Comparison of ENCODE assay signal across 18 cellular contexts in the genomic region with DNA sequence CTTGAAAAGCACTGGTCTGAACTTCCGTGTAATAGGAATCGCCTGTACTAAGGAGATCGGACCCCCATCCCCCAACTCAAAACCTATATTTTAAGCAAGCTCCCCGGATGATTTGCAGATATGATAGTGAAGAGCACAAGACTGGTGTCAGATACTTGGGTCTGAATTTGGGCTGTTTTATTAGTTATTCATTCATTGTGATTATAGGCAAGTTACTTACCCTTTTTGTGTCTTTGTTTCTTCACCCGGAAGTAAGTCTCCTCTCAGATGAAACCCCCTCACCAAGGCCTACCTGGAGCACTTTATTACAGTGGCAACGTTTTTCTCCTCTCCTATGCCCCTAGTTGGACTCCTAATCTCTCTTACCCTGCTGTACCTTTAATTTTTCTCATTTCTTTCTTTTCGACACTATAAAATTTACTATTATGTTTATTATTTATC. TPM values are rescaled to one million over a fixed set of nuclear protein-coding genes. Genes with fewer than 3 reads are reported as not detected.
DNase-seq lines count a peak whose midpoint lies in the region; ATAC-seq and TF ChIP-seq lines count a peak whose summit lies in the region.
"Had no signal": no experiment of that assay in that cellular context is flagged by ENCODE, and none has a peak within 500 bp of the region (broad histone marks: within the 10 kb centered on the region; RNA-seq: fewer than 3 reads in every experiment).

No MANE protein-coding gene starts in this region.

- no peak overlapping the region for H4K91ac ChIP-seq in H9 (ENCODE audit: insufficient read length, low read depth, low read length)

- H3K79me2 ChIP-seq in H9 (ENCODE audit: insufficient read depth, low read length): no peaks in the 10 kb centered on the region
- H3K79me2 ChIP-seq: hepatocyte had no signal

- H3K18ac ChIP-seq in H9 (ENCODE audit: insufficient read length, low read depth, low read length): peak overlapping the region; percentile 3

- CTCF ChIA-PET in activated CD4-positive, alpha-beta T cell treated with anti-CD3 and anti-CD28 coated beads for 36 hours (lab: Charles Lee): interaction anchor here (0.9 to 1.0 kb wide), 2 partner anchors 15 to 29 kb away, joined by 3 read pairs; no protein-coding TSS in a partner anchor
- CTCF ChIA-PET in activated CD8-positive, alpha-beta T cell treated with anti-CD3 and anti-CD28 coated beads for 36 hours (lab: Charles Lee): no interaction called here

- H2BK5ac ChIP-seq in H9 (ENCODE audit: insufficient read length, low read length): no peak overlapping the region

- H3K14ac ChIP-seq in H9 (ENCODE audit: insufficient read depth, low read length): no peak overlapping the region

- H3K9me3 ChIP-seq in H9 (ENCODE audit: control insufficient read depth, low read depth, low read length): no peaks in the 10 kb centered on the region
- H3K9me3 ChIP-seq: left ventricle myocardium inferior, SJSA1, tibial nerve had no signal

- no peaks in the 10 kb centered on the region; the same call in 1 of the 2 replicates for H3K4me1 ChIP-seq in H9 (ENCODE audit: insufficient read depth, low read length)
- H3K4me1 ChIP-seq: left ventricle myocardium inferior, SJSA1, tibial nerve had no signal

- H3K4me2 ChIP-seq in H9 (ENCODE audit: insufficient read depth, insufficient read length, low read length): no peak overlapping the region
- H3K4me2 ChIP-seq: hepatocyte had no signal

- H3K36me3 Mint-ChIP-seq in activated CD4-positive, alpha-beta T cell treated with anti-CD3 and anti-CD28 coated beads for 36 hours (ENCODE audit: low read depth): peaks cover 9% of the 10 kb centered on the region
- no peaks in the 10 kb centered on the region for H3K36me3 Mint-ChIP-seq in H9 (ENCODE audit: insufficient read depth in 1 of 3, low read depth in 3 of 3)
- H3K36me3 Mint-ChIP-seq in activated CD8-positive, alpha-beta T cell treated with anti-CD3 and anti-CD28 coated beads for 36 hours (ENCODE audit: low read depth): peaks cover 3% of the 10 kb centered on the region
- H3K36me3 Mint-ChIP-seq in natural killer cell treated with Interleukin-12 subunit alpha and Interleukin-12 subunit beta and Interleukin-15 and Interleukin-18, amount 100 ng/mL, for 72 hours: no peaks in the 10 kb centered on the region

- peaks cover 2% of the 10 kb centered on the region for H3K9me3 Mint-ChIP-seq in activated CD4-positive, alpha-beta T cell treated with anti-CD3 and anti-CD28 coated beads for 36 hours (ENCODE audit: low read depth)
- H3K9me3 Mint-ChIP-seq in H9: no peaks in the 10 kb centered on the region
- peaks cover 5% of the 10 kb centered on the region for H3K9me3 Mint-ChIP-seq in activated CD8-positive, alpha-beta T cell treated with anti-CD3 and anti-CD28 coated beads for 36 hours
- no peaks in the 10 kb centered on the region for H3K9me3 Mint-ChIP-seq in natural killer cell treated with Interleukin-12 subunit alpha and Interleukin-12 subunit beta and Interleukin-15 and Interleukin-18, amount 100 ng/mL, for 72 hours

- no peak overlapping the region for H3K9ac ChIP-seq in H9 (ENCODE audit: extremely low read depth, insufficient read length, low read length)

- no peak overlapping the region for H3K56ac ChIP-seq in H9 (ENCODE audit: insufficient read length, low read depth, low read length)

- no peak overlapping the region for H2BK15ac ChIP-seq in H9 (ENCODE audit: low read depth, low read length)

- H3K23ac ChIP-seq in H9 (ENCODE audit: insufficient read length, low read depth, low read length): no peak overlapping the region

- no peak overlapping the region for H2AK5ac ChIP-seq in H9 (ENCODE audit: insufficient read length, low read length)

- ATAC-seq in activated CD4-positive, alpha-beta T cell treated with anti-CD3 and anti-CD28 coated beads for 36 hours: no peak
- ATAC-seq in activated CD8-positive, alpha-beta T cell treated with anti-CD3 and anti-CD28 coated beads for 36 hours: no peak
- no peak for ATAC-seq in natural killer cell treated with Interleukin-12 subunit alpha and Interleukin-12 subunit beta and Interleukin-15 and Interleukin-18, amount 100 ng/mL, for 72 hours

- WGBS in H9 (ENCODE audit: extremely low coverage, insufficient read length, low lambda C conversion rate): 100% methylated on average over 1 of the region's 7 CpGs

- POLR2A ChIA-PET in activated CD4-positive, alpha-beta T cell treated with anti-CD3 and anti-CD28 coated beads for 36 hours (lab: Charles Lee): interaction anchor here (0.6 kb wide), 1 partner anchor 774 kb away, joined by 3 read pairs; no protein-coding TSS in a partner anchor
- POLR2A ChIA-PET in activated CD8-positive, alpha-beta T cell treated with anti-CD3 and anti-CD28 coated beads for 36 hours (lab: Charles Lee): no interaction called here

- H3K27ac ChIP-seq in H9 (ENCODE audit: insufficient read length, low read depth, low read length): no peak overlapping the region
- H3K27ac ChIP-seq: epithelial cell of prostate, hepatocyte, left ventricle myocardium inferior, SJSA1, skin epidermis had no signal

- no peaks in the 10 kb centered on the region for H3K27me3 ChIP-seq in H9 (ENCODE audit: insufficient read depth, low read length)
- H3K27me3 ChIP-seq: hepatocyte, tibial nerve had no signal

- H3K27ac Mint-ChIP-seq in activated CD4-positive, alpha-beta T cell treated with anti-CD3 and anti-CD28 coated beads for 36 hours: peak overlapping the region; percentile 77
- H3K27ac Mint-ChIP-seq in H9: peak overlapping the region in 1 of 3 experiments; percentile 11; a peak in 1 of 7 replicates
- peak overlapping the region; percentile 58 for H3K27ac Mint-ChIP-seq in activated CD8-positive, alpha-beta T cell treated with anti-CD3 and anti-CD28 coated beads for 36 hours
- H3K27ac Mint-ChIP-seq in natural killer cell treated with Interleukin-12 subunit alpha and Interleukin-12 subunit beta and Interleukin-15 and Interleukin-18, amount 100 ng/mL, for 72 hours: peak overlapping the region; percentile 43 to 65

- TF ChIP-seq CTCF in H9 (conservative IDR thresholded peaks at IDR 0.05): no peak
- TF ChIP-seq CTCF in activated CD8-positive, alpha-beta T cell treated with anti-CD3 and anti-CD28 coated beads for 36 hours (IDR thresholded peaks at IDR 0.05): no peak
- no peak for TF ChIP-seq CTCF in GM10266 (IDR thresholded peaks at IDR 0.05; ENCODE audit: control insufficient read depth, insufficient read depth, low read depth, missing control alignments)

- H3K4ac ChIP-seq in H9 (ENCODE audit: low read depth, low read length): no peak overlapping the region

- peaks cover 46% of the 10 kb centered on the region for H3K4me1 Mint-ChIP-seq in activated CD4-positive, alpha-beta T cell treated with anti-CD3 and anti-CD28 coated beads for 36 hours
- H3K4me1 Mint-ChIP-seq in H9: peaks cover 10 to 12% of the 10 kb centered on the region in 2 experiments
- peaks cover 32% of the 10 kb centered on the region for H3K4me1 Mint-ChIP-seq in activated CD8-positive, alpha-beta T cell treated with anti-CD3 and anti-CD28 coated beads for 36 hours (ENCODE audit: low read depth)
- peaks cover 11 to 27% of the 10 kb centered on the region in 2 donors for H3K4me1 Mint-ChIP-seq in natural killer cell treated with Interleukin-12 subunit alpha and Interleukin-12 subunit beta and Interleukin-15 and Interleukin-18, amount 100 ng/mL, for 72 hours (ENCODE audit: low read depth in 2 of 2)

- H2BK20ac ChIP-seq in H9 (ENCODE audit: low read depth, low read length, poor library complexity, severe bottlenecking): no peak overlapping the region

- H4K20me1 ChIP-seq in H9 (ENCODE audit: control insufficient read depth, insufficient read depth, insufficient read length): no peaks in the 10 kb centered on the region

- no peak overlapping the region for H2AFZ ChIP-seq in H9 (ENCODE audit: low read length)
- H2AFZ ChIP-seq: hepatocyte had no signal

- no peak overlapping the region for H4K8ac ChIP-seq in H9 (replicated peaks; ENCODE audit: insufficient read length, low read depth, low read length)

- no peak overlapping the region for H4K5ac ChIP-seq in H9 (ENCODE audit: insufficient read length, low read depth, low read length)

- no peaks in the 10 kb centered on the region for H3K23me2 ChIP-seq in H9 (ENCODE audit: insufficient read length, low read depth, low read length, poor library complexity, severe bottlenecking)

- H2BK12ac ChIP-seq in H9 (ENCODE audit: insufficient read length, low read depth, low read length): no peak overlapping the region

- DNase-seq in activated CD4-positive, alpha-beta T cell treated with anti-CD3 and anti-CD28 coated beads for 36 hours: no peak
- DNase-seq in activated CD4-positive, alpha-beta T cell treated with anti-CD3 and anti-CD28 coated beads for 48 hours: no peak
- DNase-seq in H9 (no peak), NCI-H345 (lab: John Stamatoyannopoulos, UW) (no peak), GM10266 (ENCODE audit: extremely low spot score) (no peak)
- no peak for DNase-seq in activated CD8-positive, alpha-beta T cell treated with anti-CD3 and anti-CD28 coated beads for 36 hours
- no peak for DNase-seq in natural killer cell treated with Interleukin-12 subunit alpha and Interleukin-12 subunit beta and Interleukin-15 and Interleukin-18, amount 100 ng/mL, for 72 hours (ENCODE audit: low spot score)
- no peak for DNase-seq in stimulated activated CD4-positive, alpha-beta T cell treated with anti-CD3 and anti-CD28 coated beads, Interleukin-4, amount 100 ng/mL, for 24 hours
- DNase-seq: activated CD4-positive, CD25-positive, alpha-beta regulatory T cell treated with anti-CD3 and anti-CD28 coated beads, Interleukin-2, amount 50 U/mL, for 72 hours; cerebellar nuclear complex; left ventricle myocardium inferior; NCI-H1930 had no signal

- intact Hi-C loops in activated CD4-positive, alpha-beta T cell treated with anti-CD3 and anti-CD28 coated beads for 36 hours (cut with DNase I, micrococcal nuclease): no loop called here
- intact Hi-C loops in activated CD8-positive, alpha-beta T cell treated with anti-CD3 and anti-CD28 coated beads for 36 hours (cut with micrococcal nuclease): no loop called here

- no peak overlapping the region for H3T11ph ChIP-seq in H9 (ENCODE audit: low read length)

- H2BK120ac ChIP-seq in H9 (ENCODE audit: low read depth, low read length, poor library complexity, severe bottlenecking): no peak overlapping the region

- no peaks in the 10 kb centered on the region for H3K27me3 Mint-ChIP-seq in activated CD4-positive, alpha-beta T cell treated with anti-CD3 and anti-CD28 coated beads for 36 hours
- H3K27me3 Mint-ChIP-seq in H9 (ENCODE audit: low read depth): no peaks in the 10 kb centered on the region
- H3K27me3 Mint-ChIP-seq in activated CD8-positive, alpha-beta T cell treated with anti-CD3 and anti-CD28 coated beads for 36 hours: no peaks in the 10 kb centered on the region
- no peaks in the 10 kb centered on the region for H3K27me3 Mint-ChIP-seq in natural killer cell treated with Interleukin-12 subunit alpha and Interleukin-12 subunit beta and Interleukin-15 and Interleukin-18, amount 100 ng/mL, for 72 hours

- peak overlapping the region; percentile 54 for H3K4me3 Mint-ChIP-seq in activated CD4-positive, alpha-beta T cell treated with anti-CD3 and anti-CD28 coated beads for 36 hours
- no peak overlapping the region for H3K4me3 Mint-ChIP-seq in H9
- peak overlapping the region; percentile 47 for H3K4me3 Mint-ChIP-seq in activated CD8-positive, alpha-beta T cell treated with anti-CD3 and anti-CD28 coated beads for 36 hours
- H3K4me3 Mint-ChIP-seq in natural killer cell treated with Interleukin-12 subunit alpha and Interleukin-12 subunit beta and Interleukin-15 and Interleukin-18, amount 100 ng/mL, for 72 hours: no peak overlapping the region

- no peaks in the 10 kb centered on the region for H3K79me1 ChIP-seq in H9 (ENCODE audit: insufficient read depth, low read depth, low read length, poor library complexity, severe bottlenecking)

RNA-seq across cellular contexts. Expression of gene STAP1, which starts 17.4 kb away (rescaled TPM):
- 10 to 100 TPM in 1 of 2 experiments, 1 to 10 TPM in 1; 10.0 to 11.0 TPM for total RNA-seq in activated CD4-positive, alpha-beta T cell treated with anti-CD3 and anti-CD28 coated beads for 36 hours
- total RNA-seq in H9 (2021): not detected in 2 replicates
- 1 to 10 TPM; 3.0 TPM for total RNA-seq in activated CD8-positive, alpha-beta T cell treated with anti-CD3 and anti-CD28 coated beads for 36 hours
- total RNA-seq in natural killer cell treated with Interleukin-12 subunit alpha and Interleukin-12 subunit beta and Interleukin-15 and Interleukin-18, amount 100 ng/mL, for 72 hours: 1 to 10 TPM; 7.5 to 9.6 TPM
- total RNA-seq: A673, hepatocyte, left ventricle myocardium inferior, SJSA1 had no signal

RNA-seq across cellular contexts. Expression of gene CENPC, which starts 30.6 kb away (rescaled TPM):
- 10 to 100 TPM; 30.3 to 33.1 TPM for total RNA-seq in activated CD4-positive, alpha-beta T cell treated with anti-CD3 and anti-CD28 coated beads for 36 hours
- 18.2 and 18.8 TPM in 2 replicates for total RNA-seq in H9 (2021)
- 10 to 100 TPM; 29.1 to 32.0 TPM for total RNA-seq in activated CD8-positive, alpha-beta T cell treated with anti-CD3 and anti-CD28 coated beads for 36 hours
- 10 to 100 TPM; 31.5 to 43.5 TPM for total RNA-seq in natural killer cell treated with Interleukin-12 subunit alpha and Interleukin-12 subunit beta and Interleukin-15 and Interleukin-18, amount 100 ng/mL, for 72 hours

Comparison
In these comparisons a context has a peak if more than half of its experiments do, and no peak if none do; other contexts are left out.
1. H3K4me3 Mint-ChIP-seq: peak in activated CD4-positive, alpha-beta T cell treated with anti-CD3 and anti-CD28 coated beads for 36 hours (single experiment) and activated CD8-positive, alpha-beta T cell treated with anti-CD3 and anti-CD28 coated beads for 36 hours (single experiment); none in H9 (0 of 2) and natural killer cell treated with Interleukin-12 subunit alpha and Interleukin-12 subunit beta and Interleukin-15 and Interleukin-18, amount 100 ng/mL, for 72 hours (single experiment).